1 cellular context compared by ENCODE assay signal in genomic region chr9:37324691-37325490, GRCh38.
TF ChIP-seq lines count a peak whose summit lies in the region.

No MANE protein-coding gene starts in this region.

TF ChIP-seq in K562, 482 proteins besides CTCF, POLR2A, EP300 and RAD21 (continued from another document):
- TF ChIP-seq, protein P1, sequence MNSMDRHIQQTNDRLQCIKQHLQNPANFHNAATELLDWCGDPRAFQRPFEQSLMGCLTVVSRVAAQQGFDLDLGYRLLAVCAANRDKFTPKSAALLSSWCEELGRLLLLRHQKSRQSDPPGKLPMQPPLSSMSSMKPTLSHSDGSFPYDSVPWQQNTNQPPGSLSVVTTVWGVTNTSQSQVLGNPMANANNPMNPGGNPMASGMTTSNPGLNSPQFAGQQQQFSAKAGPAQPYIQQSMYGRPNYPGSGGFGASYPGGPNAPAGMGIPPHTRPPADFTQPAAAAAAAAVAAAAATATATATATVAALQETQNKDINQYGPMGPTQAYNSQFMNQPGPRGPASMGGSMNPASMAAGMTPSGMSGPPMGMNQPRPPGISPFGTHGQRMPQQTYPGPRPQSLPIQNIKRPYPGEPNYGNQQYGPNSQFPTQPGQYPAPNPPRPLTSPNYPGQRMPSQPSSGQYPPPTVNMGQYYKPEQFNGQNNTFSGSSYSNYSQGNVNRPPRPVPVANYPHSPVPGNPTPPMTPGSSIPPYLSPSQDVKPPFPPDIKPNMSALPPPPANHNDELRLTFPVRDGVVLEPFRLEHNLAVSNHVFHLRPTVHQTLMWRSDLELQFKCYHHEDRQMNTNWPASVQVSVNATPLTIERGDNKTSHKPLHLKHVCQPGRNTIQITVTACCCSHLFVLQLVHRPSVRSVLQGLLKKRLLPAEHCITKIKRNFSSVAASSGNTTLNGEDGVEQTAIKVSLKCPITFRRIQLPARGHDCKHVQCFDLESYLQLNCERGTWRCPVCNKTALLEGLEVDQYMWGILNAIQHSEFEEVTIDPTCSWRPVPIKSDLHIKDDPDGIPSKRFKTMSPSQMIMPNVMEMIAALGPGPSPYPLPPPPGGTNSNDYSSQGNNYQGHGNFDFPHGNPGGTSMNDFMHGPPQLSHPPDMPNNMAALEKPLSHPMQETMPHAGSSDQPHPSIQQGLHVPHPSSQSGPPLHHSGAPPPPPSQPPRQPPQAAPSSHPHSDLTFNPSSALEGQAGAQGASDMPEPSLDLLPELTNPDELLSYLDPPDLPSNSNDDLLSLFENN (IDR thresholded peaks at IDR 0.05; ENCODE audit: low read depth in 2 of 2, low read length in 2 of 2): no peak
TF ChIP-seq in K562: peak in this region for 0.
